1 cellular context compared by ENCODE assay signal in genomic region chr20:1895674-1896496, GRCh38.
TF ChIP-seq lines count a peak whose summit lies in the region.

No MANE protein-coding gene starts in this region.

TF ChIP-seq in GM12878, 131 proteins besides CTCF, POLR2A, EP300 and RAD21:
- TF ChIP-seq POLR2AphosphoS2 (IDR thresholded peaks at IDR 0.05; ENCODE audit: low read depth, low read length) (no peak), EGR1 (IDR thresholded peaks at IDR 0.05; ENCODE audit: borderline replicate concordance in 1 of 2, low read depth in 2 of 2, low read length in 2 of 2) (no peak), ATF7 (IDR thresholded peaks at IDR 0.05; ENCODE audit: low read depth) (0 out of 2 replicates have a peak, but pooled peaks have one; percentile 40), FOS (IDR thresholded peaks at IDR 0.05; ENCODE audit: borderline replicate concordance, extremely low read depth, insufficient read length) (no peak), SMARCA5 (IDR thresholded peaks at IDR 0.05) (peak; percentile 92)
